Comparison of ENCODE assay signal across 22 cellular contexts in the genomic region with DNA sequence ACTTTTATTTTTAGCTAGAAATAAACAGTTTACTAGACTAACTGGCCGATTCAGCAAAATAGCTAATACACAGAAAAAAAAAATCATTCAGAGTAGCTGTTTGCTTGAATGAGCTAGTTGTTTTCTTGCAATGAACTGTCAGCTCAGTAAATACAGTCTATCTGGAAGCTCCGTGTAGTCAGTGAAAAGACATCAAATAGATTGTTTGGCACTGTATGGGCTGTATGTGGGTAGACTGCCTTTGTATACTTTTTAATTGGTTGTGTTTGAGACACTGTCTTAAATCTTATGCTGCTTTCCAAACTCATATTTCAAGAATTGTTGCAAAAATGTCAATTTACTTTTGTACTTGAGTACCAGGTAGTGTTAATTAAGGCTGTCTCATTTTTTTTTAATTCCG.
DNase-seq lines count a peak whose midpoint lies in the region; ATAC-seq, FAIRE-seq and TF ChIP-seq lines count a peak whose summit lies in the region.
"Had no signal": no experiment of that assay in that cellular context is flagged by ENCODE, and none has a peak within 500 bp of the region (broad histone marks: within the 10 kb centered on the region; RNA-seq: fewer than 3 reads in every experiment).

No MANE protein-coding gene starts in this region.

- in situ Hi-C loops in GM12878 (cut with MboI), result no loop called here

- H3K4me3 Mint-ChIP-seq in activated CD4-positive, alpha-beta T cell treated with anti-CD3 and anti-CD28 coated beads, Interleukin-2, amount 10 ng/mL, durations not matched to agents 24 days and 14 days, result peak overlapping the region; percentile 51
- H3K4me3 Mint-ChIP-seq in CD8-positive, alpha-beta T cell, result peak overlapping the region; percentile 37
- H3K4me3 Mint-ChIP-seq in T-helper 17 cell, result peak overlapping the region; percentile 41
- H3K4me3 Mint-ChIP-seq in MCF 10A (ENCODE audit: unreplicated experiment), result no peak overlapping the region

- no peaks in the 10 kb centered on the region for H4K20me1 ChIP-seq in GM12878 (ENCODE audit: control insufficient read depth, insufficient read depth)

- no peaks in the 10 kb centered on the region for H3K9me3 ChIP-seq in CD8-positive, alpha-beta T cell (ENCODE audit: low read length)
- H3K9me3 ChIP-seq in T-helper 17 cell (ENCODE audit: control insufficient read depth, low read length, poor library complexity, severe bottlenecking) (no peaks in the 10 kb centered on the region), GM12878 (replicated peaks; ENCODE audit: control insufficient read depth, insufficient read depth, low read length) (no peaks in the 10 kb centered on the region; the same call in 2 of the 3 replicates)
- H3K9me3 ChIP-seq: BE2C, tibial nerve had no signal

- no peaks in the 10 kb centered on the region for H3K27me3 ChIP-seq in CD8-positive, alpha-beta T cell (ENCODE audit: insufficient read depth, low read length)
- H3K27me3 ChIP-seq in GM12878 (replicated peaks in 1 of 2; ENCODE audit: control insufficient read depth in 2 of 2, insufficient read depth in 2 of 2, low read length in 1 of 2), result no peaks in the 10 kb centered on the region
- H3K27me3 ChIP-seq: BE2C, tibial nerve had no signal

- H3K27ac Mint-ChIP-seq in activated CD4-positive, alpha-beta T cell treated with anti-CD3 and anti-CD28 coated beads, Interleukin-2, amount 10 ng/mL, durations not matched to agents 24 days and 14 days, result peak overlapping the region; percentile 56
- peak overlapping the region; percentile 75 for H3K27ac Mint-ChIP-seq in CD8-positive, alpha-beta T cell
- H3K27ac Mint-ChIP-seq in T-helper 17 cell (peak overlapping the region; percentile 67), MCF 10A (ENCODE audit: low read depth, unreplicated experiment) (no peak overlapping the region)

- DNase-seq in activated CD4-positive, alpha-beta T cell treated with anti-CD3 and anti-CD28 coated beads, Interleukin-2, amount 10 ng/mL, durations not matched to agents 24 days and 14 days, result no peak
- DNase-seq in activated CD4-positive, alpha-beta T cell treated with anti-CD3 and anti-CD28 coated beads for 4 hours, result no peak
- no peak for DNase-seq in CD8-positive, alpha-beta T cell
- DNase-seq in T-helper 17 cell (no peak), GM12878 (ENCODE audit: low read depth, low spot score) (no peak), MCF 10A (ENCODE audit: unreplicated experiment) (no peak), omental fat pad (ENCODE audit: low spot score) (no peak), kidney glomerular epithelial cell (lab: John Stamatoyannopoulos, UW) (no peak)
- DNase-seq: activated CD8-positive, alpha-beta memory T cell treated with anti-CD3 and anti-CD28 coated beads for 24 hours; aorta; BE2C; caudate nucleus; glutamatergic neuron; NCI-H2081 treated with DMSO at 0.1 percent for 48 hours; occipital lobe; retina; stimulated activated CD4-positive, alpha-beta T cell treated with anti-CD3 and anti-CD28 coated beads, Interleukin-2, amount 100 ng/mL, for 48 hours; stimulated activated naive CD4-positive, alpha-beta T cell; WERI-Rb-1 had no signal

- peaks cover 2% of the 10 kb centered on the region for H3K36me3 Mint-ChIP-seq in activated CD4-positive, alpha-beta T cell treated with anti-CD3 and anti-CD28 coated beads, Interleukin-2, amount 10 ng/mL, durations not matched to agents 24 days and 14 days (ENCODE audit: low read depth)
- H3K36me3 Mint-ChIP-seq in CD8-positive, alpha-beta T cell, result no peaks in the 10 kb centered on the region
- no peaks in the 10 kb centered on the region for H3K36me3 Mint-ChIP-seq in T-helper 17 cell (ENCODE audit: low read depth)
- no peaks in the 10 kb centered on the region for H3K36me3 Mint-ChIP-seq in MCF 10A (ENCODE audit: insufficient read depth, unreplicated experiment)

- H2AFZ ChIP-seq in GM12878 (ENCODE audit: control insufficient read depth, low read depth, low read length), result no peak overlapping the region

- H3K36me3 ChIP-seq in CD8-positive, alpha-beta T cell (ENCODE audit: insufficient read depth, low read length), result no peaks in the 10 kb centered on the region
- no peaks in the 10 kb centered on the region for H3K36me3 ChIP-seq in GM12878 (ENCODE audit: control insufficient read depth in 2 of 2, insufficient read depth in 2 of 2, low read length in 1 of 2)
- H3K36me3 ChIP-seq: BE2C, tibial nerve, WERI-Rb-1 had no signal

- no peak overlapping the region for H3K4me2 ChIP-seq in GM12878 (ENCODE audit: control insufficient read depth, insufficient read depth)

- 56% methylated on average over 3 of the region's 3 CpGs for WGBS in GM12878 (ENCODE audit: insufficient coverage, insufficient replicate concordance, low lambda C conversion rate, missing lambda C conversion rate)

- H3K4me1 Mint-ChIP-seq in activated CD4-positive, alpha-beta T cell treated with anti-CD3 and anti-CD28 coated beads, Interleukin-2, amount 10 ng/mL, durations not matched to agents 24 days and 14 days, result peaks cover 14% of the 10 kb centered on the region
- H3K4me1 Mint-ChIP-seq in CD8-positive, alpha-beta T cell (ENCODE audit: low read depth), result peaks cover 34% of the 10 kb centered on the region
- H3K4me1 Mint-ChIP-seq in T-helper 17 cell (peaks cover 7% of the 10 kb centered on the region), MCF 10A (ENCODE audit: insufficient read depth, unreplicated experiment) (no peaks in the 10 kb centered on the region)

- no peak for TF ChIP-seq CTCF in CD8-positive, alpha-beta T cell (IDR thresholded peaks at IDR 0.05)
- TF ChIP-seq CTCF in GM12878 (IDR thresholded peaks at IDR 0.05 in 2 of 3, conservative IDR thresholded peaks at IDR 0.05 in 1 of 3; ENCODE audit: control insufficient read depth in 2 of 3, extremely low read depth in 1 of 3, insufficient read depth in 1 of 3, low read depth in 3 of 3, low read length in 3 of 3) (no peak), MCF 10A (IDR thresholded peaks at IDR 0.05; ENCODE audit: unreplicated experiment) (no peak), omental fat pad (IDR thresholded peaks at IDR 0.05) (no peak)

- H3K27me3 Mint-ChIP-seq in activated CD4-positive, alpha-beta T cell treated with anti-CD3 and anti-CD28 coated beads, Interleukin-2, amount 10 ng/mL, durations not matched to agents 24 days and 14 days, result no peaks in the 10 kb centered on the region
- H3K27me3 Mint-ChIP-seq in CD8-positive, alpha-beta T cell (ENCODE audit: low read depth), result no peaks in the 10 kb centered on the region
- H3K27me3 Mint-ChIP-seq in T-helper 17 cell (no peaks in the 10 kb centered on the region), MCF 10A (ENCODE audit: insufficient read depth, unreplicated experiment) (no peaks in the 10 kb centered on the region)

- H3K27ac ChIP-seq in CD8-positive, alpha-beta T cell (ENCODE audit: low read depth, low read length), result no peak overlapping the region
- no peak overlapping the region for H3K27ac ChIP-seq in GM12878 (ENCODE audit: control insufficient read depth, insufficient read depth)
- H3K27ac ChIP-seq: tibial nerve, WERI-Rb-1 had no signal

- RAD21 ChIA-PET in GM12878 (lab: Charles Lee; ENCODE audit: unreplicated experiment), result interaction anchor here (0.8 to 6.0 kb wide), 19 partner anchors 24 to 526 kb away, joined by 3 to 54 read pairs (median 11); partner anchors contain the start of gene GPR174

- H3K4me3 ChIP-seq in CD8-positive, alpha-beta T cell (ENCODE audit: low read depth, low read length), result no peak overlapping the region
- no peak overlapping the region for H3K4me3 ChIP-seq in GM12878
- H3K4me3 ChIP-seq: tibial nerve had no signal

- H3K79me2 ChIP-seq in GM12878 (ENCODE audit: control insufficient read depth, insufficient read depth, low read length), result no peaks in the 10 kb centered on the region

- intact Hi-C loops in activated CD4-positive, alpha-beta T cell treated with anti-CD3 and anti-CD28 coated beads, Interleukin-2, amount 10 ng/mL, durations not matched to agents 24 days and 14 days (cut with micrococcal nuclease), result loop anchor here (1.0 to 10.0 kb wide), 9 partner anchors 136 to 948 kb away; partner anchors contain the start of genes CYSLTR1, P2RY10 and TAF9B
- intact Hi-C loops in CD8-positive, alpha-beta T cell (cut with DNase I, micrococcal nuclease), result loop anchor here (1.0 to 5.0 kb wide), 9 partner anchors 62 to 961 kb away; partner anchors contain the start of genes GPR174 (in 1 of the 2) and P2RY10 (in 1 of the 2)
- intact Hi-C loops in GM12878 (cut with micrococcal nuclease; ENCODE audit: unreplicated experiment), result loop anchor here (1.0 to 10.0 kb wide), 9 partner anchors 64 to 948 kb away; partner anchors contain the start of gene TAF9B
- intact Hi-C loops in MCF 10A (cut with micrococcal nuclease), result loop anchor here (1.0 to 5.0 kb wide), 5 partner anchors 184 to 961 kb away; no protein-coding TSS in a partner anchor

- CTCF ChIA-PET in CD8-positive, alpha-beta T cell (lab: Charles Lee), result interaction anchor here (0.7 kb wide), 1 partner anchor 69 kb away, joined by 3 read pairs; no protein-coding TSS in a partner anchor
- CTCF ChIA-PET in GM12878 (lab: Yijun Ruan, JAX) (interaction anchor here (0.7 to 3.9 kb wide), 16 partner anchors 17 to 1054 kb away, joined by 3 to 39 read pairs (median 4); partner anchors contain the start of gene GPR174), MCF 10A (lab: Yijun Ruan, JAX) (interaction anchor here (0.6 to 2.1 kb wide), 9 partner anchors 31 to 1300 kb away, joined by 3 to 10 read pairs (median 4); no protein-coding TSS in a partner anchor)

- peaks cover 34% of the 10 kb centered on the region for H3K4me1 ChIP-seq in CD8-positive, alpha-beta T cell (ENCODE audit: insufficient read depth, low read length)
- no peaks in the 10 kb centered on the region for H3K4me1 ChIP-seq in GM12878 (ENCODE audit: control insufficient read depth, insufficient read depth, low read length)
- H3K4me1 ChIP-seq: BE2C, tibial nerve had no signal

- SMC1A ChIA-PET in GM12878 (lab: Charles Lee; ENCODE audit: uncharacterized antibody, unreplicated experiment), result interaction anchor here (0.7 to 6.8 kb wide), 19 partner anchors 13 to 528 kb away, joined by 3 to 69 read pairs (median 10); partner anchors contain the start of gene P2RY10

- no peak for TF ChIP-seq EP300 in GM12878 (IDR thresholded peaks at IDR 0.05; ENCODE audit: borderline replicate concordance in 1 of 2, control insufficient read depth in 1 of 2, low read depth in 2 of 2, low read length in 2 of 2)

- no peak for FAIRE-seq in GM12878 (lab: Jason Lieb, UNC)
- FAIRE-seq: A204.1, H54 had no signal

- BruUV-seq in GM12878 (replicated peaks; lab: Mats Ljungman, UMichigan) (no TSS peak), MCF 10A (replicated peaks; lab: Mats Ljungman, UMichigan) (no TSS peak)

- TF ChIP-seq RAD21 in GM12878 (IDR thresholded peaks at IDR 0.05; ENCODE audit: insufficient read depth, low read depth, low read length), result no peak

- POLR2A ChIA-PET in CD8-positive, alpha-beta T cell (lab: Charles Lee), result interaction anchor here (1.1 to 1.5 kb wide), 4 partner anchors 25 to 79 kb away, joined by 3 to 9 read pairs (median 4); no protein-coding TSS in a partner anchor
- POLR2A ChIA-PET in GM12878 (lab: Charles Lee), result no interaction called here
- POLR2A ChIA-PET in MCF 10A (lab: Yijun Ruan, JAX), result no interaction called here

- peak; percentile 28 for ATAC-seq in CD8-positive, alpha-beta T cell
- ATAC-seq in T-helper 17 cell (peak; percentile 42), GM12878 (peak; percentile 34; the same call in 2 of the 3 replicates), omental fat pad (ENCODE audit: low FRiP score) (no peak)

- no peak overlapping the region for H3K9ac ChIP-seq in GM12878 (ENCODE audit: control insufficient read depth, insufficient read depth, low read length)

- H3K9me3 Mint-ChIP-seq in activated CD4-positive, alpha-beta T cell treated with anti-CD3 and anti-CD28 coated beads, Interleukin-2, amount 10 ng/mL, durations not matched to agents 24 days and 14 days, result no peaks in the 10 kb centered on the region
- H3K9me3 Mint-ChIP-seq in CD8-positive, alpha-beta T cell, result no peaks in the 10 kb centered on the region
- H3K9me3 Mint-ChIP-seq in MCF 10A (ENCODE audit: unreplicated experiment), result no peaks in the 10 kb centered on the region

- no peak for TF ChIP-seq POLR2A in GM12878 (IDR thresholded peaks at IDR 0.05; ENCODE audit: low read depth, low read length)
